Comparison of ENCODE assay signal across 9 cellular contexts in genomic region chr7:137981668-137982067, GRCh38. TPM values are rescaled to one million over a fixed set of nuclear protein-coding genes. Genes with fewer than 3 reads are reported as not detected.
DNase-seq lines count a peak whose midpoint lies in the region; ATAC-seq and TF ChIP-seq lines count a peak whose summit lies in the region.
"Had no signal": no experiment of that assay in that cellular context is flagged by ENCODE, and none has a peak within 500 bp of the region (broad histone marks: within the 10 kb centered on the region; RNA-seq: fewer than 3 reads in every experiment).

No MANE protein-coding gene starts in this region.

- DNase-seq in LHCN-M2 (ENCODE audit: low read depth) (peak; percentile 47), trophoblast cell (peak in 1 of 2 donors; percentile 51), medulla oblongata (ENCODE audit: extremely low spot score) (no peak), kidney tubule cell (ENCODE audit: low spot score) (no peak), endodermal cell (no peak), SJCRH30 (no peak)
- DNase-seq: dorsolateral prefrontal cortex had no signal

- H4K8ac ChIP-seq in trophoblast cell (ENCODE audit: low read depth, low read length): no peak overlapping the region

- peaks cover 35% of the 10 kb centered on the region for H3K79me2 ChIP-seq in trophoblast cell (ENCODE audit: control insufficient read depth, insufficient read depth, low read length, poor library complexity)

- no peak overlapping the region for H3K27ac Mint-ChIP-seq in endodermal cell

- H3K27ac ChIP-seq in trophoblast cell (ENCODE audit: low read depth, low read length) (peak overlapping the region; percentile 9), endodermal cell (ENCODE audit: low read depth, low read length) (no peak overlapping the region), SJCRH30 (no peak overlapping the region)

- no peak overlapping the region for H2BK12ac ChIP-seq in trophoblast cell (ENCODE audit: low read length)

- peaks cover 40% of the 10 kb centered on the region for H3K36me3 Mint-ChIP-seq in endodermal cell (ENCODE audit: low read depth)

- no CpG with 5 or more reads among the region's 4 CpGs for WGBS in trophoblast cell (ENCODE audit: extremely low coverage, insufficient coverage, insufficient read length)
- WGBS in endodermal cell (ENCODE audit: insufficient coverage in 1 of 2, insufficient read length in 1 of 2), 2 experiments: 93 to 94% methylated on average over 4 of the region's 4 CpGs

- no peaks in the 10 kb centered on the region for H3K27me3 ChIP-seq in trophoblast cell (ENCODE audit: insufficient read depth, low read length)
- H3K27me3 ChIP-seq in endodermal cell (ENCODE audit: control insufficient read depth, insufficient read depth, low read length, poor library complexity, severe bottlenecking): no peaks in the 10 kb centered on the region
- H3K27me3 ChIP-seq in SJCRH30: no peaks in the 10 kb centered on the region
- H3K27me3 ChIP-seq: dorsolateral prefrontal cortex had no signal

- peaks cover 16% of the 10 kb centered on the region for H3K79me1 ChIP-seq in trophoblast cell (ENCODE audit: low read length)

- H3K4me1 ChIP-seq in trophoblast cell (ENCODE audit: control insufficient read depth in 1 of 2, insufficient read depth in 2 of 2, low read length in 2 of 2) (peaks cover 44 to 69% of the 10 kb centered on the region in 2 experiments), endodermal cell (ENCODE audit: control insufficient read depth, insufficient read depth, low read length) (no peaks in the 10 kb centered on the region), SJCRH30 (peaks cover 13% of the 10 kb centered on the region)

- peaks cover 9 to 10% of the 10 kb centered on the region in 2 experiments for H3K36me3 ChIP-seq in trophoblast cell (ENCODE audit: control insufficient read depth in 1 of 2, insufficient read depth in 2 of 2, low read length in 2 of 2)
- peaks cover 39% of the 10 kb centered on the region for H3K36me3 ChIP-seq in endodermal cell (ENCODE audit: control insufficient read depth, insufficient read depth, low read length)
- no peaks in the 10 kb centered on the region for H3K36me3 ChIP-seq in SJCRH30

- H3K9ac ChIP-seq in trophoblast cell (ENCODE audit: low read length) (no peak overlapping the region), endodermal cell (ENCODE audit: extremely low read depth, low read length, poor library complexity, severe bottlenecking) (no peak overlapping the region)

- no peak overlapping the region for H3K23ac ChIP-seq in trophoblast cell (ENCODE audit: low read length)

- no peaks in the 10 kb centered on the region for H3K27me3 Mint-ChIP-seq in endodermal cell (ENCODE audit: insufficient read depth)

- H4K12ac ChIP-seq in trophoblast cell (ENCODE audit: low read depth, low read length): no peak overlapping the region

- no peak overlapping the region for H2BK120ac ChIP-seq in trophoblast cell (ENCODE audit: insufficient read depth, low read length, poor library complexity)

- no peak overlapping the region for H3K4me3 Mint-ChIP-seq in endodermal cell

- H2BK5ac ChIP-seq in trophoblast cell (ENCODE audit: low read depth, low read length, poor library complexity): no peak overlapping the region

- H2AFZ ChIP-seq in trophoblast cell (ENCODE audit: insufficient read depth, low read length, poor library complexity): no peak overlapping the region

- peaks cover 5% of the 10 kb centered on the region for H3K9me3 Mint-ChIP-seq in endodermal cell

- no peak overlapping the region for H2AK5ac ChIP-seq in trophoblast cell (ENCODE audit: low read length)

- H3K9me3 ChIP-seq in trophoblast cell (ENCODE audit: insufficient read depth, low read depth, low read length): no peaks in the 10 kb centered on the region
- peaks cover 14% of the 10 kb centered on the region for H3K9me3 ChIP-seq in endodermal cell (ENCODE audit: control insufficient read depth, low read length)
- H3K9me3 ChIP-seq in SJCRH30 (replicated peaks): 0 out of 2 replicates have a peak, but pooled peaks cover 2% of the 10 kb centered on the region

- peak overlapping the region; percentile 60 for H3K4ac ChIP-seq in trophoblast cell (ENCODE audit: low read depth, low read length)

- peak overlapping the region; percentile 8 for H4K91ac ChIP-seq in trophoblast cell (ENCODE audit: low read depth, low read length)

- H3K4me1 Mint-ChIP-seq in endodermal cell: peaks cover 32% of the 10 kb centered on the region

- TF ChIP-seq CTCF in endodermal cell (conservative IDR thresholded peaks at IDR 0.05): no peak

- H3K4me2 ChIP-seq in trophoblast cell (ENCODE audit: low read length): no peak overlapping the region

- H3K18ac ChIP-seq in trophoblast cell (ENCODE audit: low read length): no peak overlapping the region

- no peak overlapping the region for H3K14ac ChIP-seq in trophoblast cell (ENCODE audit: low read length)

- H3K4me3 ChIP-seq in trophoblast cell (ENCODE audit: low read depth, low read length) (no peak overlapping the region), endodermal cell (ENCODE audit: low read length) (no peak overlapping the region), SJCRH30 (no peak overlapping the region)
- H3K4me3 ChIP-seq: dorsolateral prefrontal cortex had no signal

- ATAC-seq in GM18511 (IDR thresholded peaks at IDR 0.05; ENCODE audit: unreplicated experiment) (peak; percentile 60), GM21786 (IDR thresholded peaks at IDR 0.05; ENCODE audit: unreplicated experiment) (peak; percentile 58)

RNA-seq across cellular contexts. Expression of gene CREB3L2, which starts 20.2 kb away (rescaled TPM):
- 39.1 and 40.6 TPM in 2 replicates for total RNA-seq in LHCN-M2 (2014; rRNA removed)
- polyA plus RNA-seq in LHCN-M2 (2012): 20.8 TPM
- polyA plus RNA-seq in trophoblast cell (2013): 134 and 136 TPM in 2 replicates
- 10 to 100 TPM; 48.2 to 80.2 TPM for total RNA-seq in endodermal cell
- polyA plus RNA-seq in endodermal cell (2013, experiment 1 of 2): 28.1 TPM
- polyA plus RNA-seq in endodermal cell (2013, experiment 2 of 2): 28.2 TPM
- total RNA-seq in SJCRH30 (2014; rRNA removed; shearing (Covaris generic)): 18.4 and 18.7 TPM in 2 replicates
